ENCODE assay signal across 8 cellular contexts in genomic region chr16:71645450-71645849, GRCh38. TPM values are rescaled to one million over a fixed set of nuclear protein-coding genes. Genes with fewer than 3 reads are reported as not detected.
DNase-seq lines count a peak whose midpoint lies in the region; ATAC-seq and TF ChIP-seq lines count a peak whose summit lies in the region.

No MANE protein-coding gene starts in this region.

- H3K9me3 ChIP-seq in osteoblast (ENCODE audit: low read depth, low read length): no peaks in the 10 kb centered on the region

- no peaks in the 10 kb centered on the region for H3K79me2 ChIP-seq in osteoblast (ENCODE audit: insufficient read depth, low read length)

- H3K27me3 Mint-ChIP-seq in natural killer cell treated with Interleukin-12 subunit alpha and Interleukin-12 subunit beta and Interleukin-15 and Interleukin-18, amount 100 ng/mL, for 72 hours: no peaks in the 10 kb centered on the region
- H3K27me3 Mint-ChIP-seq in T-helper 2 cell treated with Interferon-gamma antibody and Interleukin-4, amounts not matched to agents 5 μg/mL and 100 μg/mL, for 36 hours (ENCODE audit: low read depth): no peaks in the 10 kb centered on the region

- H3K27me3 ChIP-seq in osteoblast (ENCODE audit: insufficient read depth, low read length): no peaks in the 10 kb centered on the region

- peaks cover 5% of the 10 kb centered on the region for H3K4me1 ChIP-seq in osteoblast (ENCODE audit: insufficient read depth, low read length)

- H3K4me2 ChIP-seq in osteoblast (ENCODE audit: insufficient read depth, low read length): no peak overlapping the region

- peak; percentile 25 for TF ChIP-seq CTCF in GM10248 (IDR thresholded peaks at IDR 0.05; ENCODE audit: control extremely low read depth, extremely low read depth, low read depth, missing control alignments)
- peak; percentile 59 for TF ChIP-seq CTCF in osteoblast (IDR thresholded peaks at IDR 0.05; ENCODE audit: extremely low read depth, low read depth, low read length)

- H3K27ac ChIP-seq in osteoblast (ENCODE audit: low read depth, low read length): no peak overlapping the region

- H2AFZ ChIP-seq in osteoblast (ENCODE audit: low read length): no peak overlapping the region

- H3K9me3 Mint-ChIP-seq in natural killer cell treated with Interleukin-12 subunit alpha and Interleukin-12 subunit beta and Interleukin-15 and Interleukin-18, amount 100 ng/mL, for 72 hours: no peaks in the 10 kb centered on the region
- H3K9me3 Mint-ChIP-seq in T-helper 2 cell treated with Interferon-gamma antibody and Interleukin-4, amounts not matched to agents 5 μg/mL and 100 μg/mL, for 36 hours: no peaks in the 10 kb centered on the region

- no peak overlapping the region for H3K4me3 Mint-ChIP-seq in natural killer cell treated with Interleukin-12 subunit alpha and Interleukin-12 subunit beta and Interleukin-15 and Interleukin-18, amount 100 ng/mL, for 72 hours
- H3K4me3 Mint-ChIP-seq in T-helper 2 cell treated with Interferon-gamma antibody and Interleukin-4, amounts not matched to agents 5 μg/mL and 100 μg/mL, for 36 hours: no peak overlapping the region

- H4K20me1 ChIP-seq in osteoblast (ENCODE audit: insufficient read depth, low read length): peaks cover 4% of the 10 kb centered on the region

- H3K4me1 Mint-ChIP-seq in natural killer cell treated with Interleukin-12 subunit alpha and Interleukin-12 subunit beta and Interleukin-15 and Interleukin-18, amount 100 ng/mL, for 72 hours (ENCODE audit: low read depth in 2 of 2): no peaks in the 10 kb centered on the region
- no peaks in the 10 kb centered on the region for H3K4me1 Mint-ChIP-seq in T-helper 2 cell treated with Interferon-gamma antibody and Interleukin-4, amounts not matched to agents 5 μg/mL and 100 μg/mL, for 36 hours (ENCODE audit: low read depth)

- no peak overlapping the region for H3K27ac Mint-ChIP-seq in natural killer cell treated with Interleukin-12 subunit alpha and Interleukin-12 subunit beta and Interleukin-15 and Interleukin-18, amount 100 ng/mL, for 72 hours
- no peak overlapping the region for H3K27ac Mint-ChIP-seq in T-helper 2 cell treated with Interferon-gamma antibody and Interleukin-4, amounts not matched to agents 5 μg/mL and 100 μg/mL, for 36 hours

- H3K4me3 ChIP-seq in osteoblast (ENCODE audit: insufficient read depth, low read length): no peak overlapping the region

- POLR2A ChIA-PET in GM10248 (lab: Yijun Ruan, JAX): no interaction called here

- peak; percentile 59 for DNase-seq in 8988T
- peak; percentile 34 for DNase-seq in GM10248 (ENCODE audit: extremely low spot score)
- DNase-seq in NCI-H2171 (lab: John Stamatoyannopoulos, UW): peak; percentile 19
- peak; percentile 37 for DNase-seq in cerebellar cortex (ENCODE audit: low spot score)
- peak; percentile 77 for DNase-seq in osteoblast (ENCODE audit: insufficient read length, low spot score, missing footprints)
- no peak for DNase-seq in natural killer cell treated with Interleukin-12 subunit alpha and Interleukin-12 subunit beta and Interleukin-15 and Interleukin-18, amount 100 ng/mL, for 72 hours (ENCODE audit: low spot score)
- no peak for DNase-seq in T-helper 2 cell treated with Interferon-gamma antibody and Interleukin-4, amounts not matched to agents 5 μg/mL and 100 μg/mL, for 36 hours (ENCODE audit: low spot score)
- no peak for DNase-seq in superior temporal gyrus (ENCODE audit: extremely low spot score)

- H3K36me3 Mint-ChIP-seq in natural killer cell treated with Interleukin-12 subunit alpha and Interleukin-12 subunit beta and Interleukin-15 and Interleukin-18, amount 100 ng/mL, for 72 hours: no peaks in the 10 kb centered on the region
- peaks cover 5% of the 10 kb centered on the region for H3K36me3 Mint-ChIP-seq in T-helper 2 cell treated with Interferon-gamma antibody and Interleukin-4, amounts not matched to agents 5 μg/mL and 100 μg/mL, for 36 hours (ENCODE audit: low read depth)

- peaks cover 15% of the 10 kb centered on the region for H3K36me3 ChIP-seq in osteoblast (ENCODE audit: insufficient read depth, low read length)

- ATAC-seq in natural killer cell treated with Interleukin-12 subunit alpha and Interleukin-12 subunit beta and Interleukin-15 and Interleukin-18, amount 100 ng/mL, for 72 hours: no peak

- CTCF ChIA-PET in GM10248 (lab: Yijun Ruan, JAX): interaction anchor here (1.0 kb wide), 1 partner anchor 35 kb away, joined by 3 read pairs; no protein-coding TSS in a partner anchor

RNA-seq across cellular contexts. Expression of gene MARVELD3, which starts 19.5 kb away (rescaled TPM):
- 0.36 and 0.88 TPM in 2 replicates for total RNA-seq in osteoblast
- not detected for total RNA-seq in natural killer cell treated with Interleukin-12 subunit alpha and Interleukin-12 subunit beta and Interleukin-15 and Interleukin-18, amount 100 ng/mL, for 72 hours

Comparison
In these comparisons a context has a peak if more than half of its experiments do, and no peak if none do; other contexts are left out.
1. DNase-seq: peak in 8988T (single experiment), GM10248 (single experiment), NCI-H2171 (single experiment), cerebellar cortex (single experiment) and osteoblast (single experiment); none in natural killer cell treated with Interleukin-12 subunit alpha and Interleukin-12 subunit beta and Interleukin-15 and Interleukin-18, amount 100 ng/mL, for 72 hours (single experiment), T-helper 2 cell treated with Interferon-gamma antibody and Interleukin-4, amounts not matched to agents 5 μg/mL and 100 μg/mL, for 36 hours (single experiment) and superior temporal gyrus (single experiment).